Comparison of ENCODE assay signal across 8 cellular contexts in genomic region chr2:72859831-72860262, GRCh38. TPM values are rescaled to one million over a fixed set of nuclear protein-coding genes. Genes with fewer than 3 reads are reported as not detected.
DNase-seq lines count a peak whose midpoint lies in the region; ATAC-seq and TF ChIP-seq lines count a peak whose summit lies in the region.

No MANE protein-coding gene starts in this region.

- no peak overlapping the region for H3K18ac ChIP-seq in IMR-90 (ENCODE audit: low read depth, low read length)

- H3K9ac ChIP-seq in IMR-90 (ENCODE audit: low read depth, low read length) = no peak overlapping the region

- dilution Hi-C loops in IMR-90 (cut with HindIII; ENCODE audit: low sequenced_read_pairs, unreplicated experiment) = no loop called here

- no peaks in the 10 kb centered on the region for H3K36me3 Mint-ChIP-seq in CD4-positive, alpha-beta T cell (ENCODE audit: low read depth)
- H3K36me3 Mint-ChIP-seq in activated T-helper 17 cell treated with anti-CD3 and anti-CD28 coated beads, Interleukin-2, amount 50 U/mL, for 72 hours (ENCODE audit: low read depth) = no peaks in the 10 kb centered on the region

- H3K4me3 Mint-ChIP-seq in CD4-positive, alpha-beta T cell = no peak overlapping the region
- H3K4me3 Mint-ChIP-seq in activated T-helper 17 cell treated with anti-CD3 and anti-CD28 coated beads, Interleukin-2, amount 50 U/mL, for 72 hours = no peak overlapping the region

- no peak overlapping the region for H3K56ac ChIP-seq in IMR-90 (ENCODE audit: extremely low read depth, insufficient read depth, low read length)

- H3K27ac ChIP-seq in CD4-positive, alpha-beta T cell (ENCODE audit: low read depth, low read length) = no peak overlapping the region
- no peak overlapping the region for H3K27ac ChIP-seq in IMR-90 (ENCODE audit: insufficient read depth, low read length)

- intact Hi-C loops in CD4-positive, alpha-beta T cell (cut with DNase I, micrococcal nuclease) = loop anchor here (1.0 to 10.0 kb wide), 3 partner anchors 89 to 1315 kb away; no protein-coding TSS in a partner anchor
- intact Hi-C loops in IMR-90 (cut with micrococcal nuclease) (loop anchor here (1.0 to 10.0 kb wide), 2 partner anchors 89 to 255 kb away; no protein-coding TSS in a partner anchor), posterior cingulate gyrus (cut with DNase I) (loop anchor here (1.0 to 5.0 kb wide), 2 partner anchors 89 to 253 kb away; no protein-coding TSS in a partner anchor)

- H4K91ac ChIP-seq in IMR-90 (ENCODE audit: insufficient read depth, low read depth, low read length) = no peak overlapping the region

- no peaks in the 10 kb centered on the region for H3K9me3 Mint-ChIP-seq in CD4-positive, alpha-beta T cell
- no peaks in the 10 kb centered on the region for H3K9me3 Mint-ChIP-seq in activated T-helper 17 cell treated with anti-CD3 and anti-CD28 coated beads, Interleukin-2, amount 50 U/mL, for 72 hours

- no peaks in the 10 kb centered on the region for H3K9me3 ChIP-seq in CD4-positive, alpha-beta T cell (ENCODE audit: control insufficient read depth, low read length)
- no peaks in the 10 kb centered on the region; the same call in 1 of the 2 replicates for H3K9me3 ChIP-seq in IMR-90 (ENCODE audit: control insufficient read depth, insufficient read depth, low read length)

- no peak overlapping the region for H2AFZ ChIP-seq in IMR-90 (replicated peaks; ENCODE audit: low read length, poor library complexity)

- H3K79me1 ChIP-seq in IMR-90 (ENCODE audit: low read depth in 1 of 2, low read length in 2 of 2) = no peaks in the 10 kb centered on the region

- peak; percentile 40 to 55 (median 46) for DNase-seq in CD4-positive, alpha-beta T cell
- DNase-seq in IMR-90 (peak; percentile 52), RPMI7951 (ENCODE audit: low read depth) (peak; percentile 56), foreskin melanocyte (peak; percentile 27), posterior cingulate gyrus (peak in 7 of 10 donors; percentile 20 to 88 (median 67))

- H2BK15ac ChIP-seq in IMR-90 (ENCODE audit: low read depth, low read length) = no peak overlapping the region

- ATAC-seq in CD4-positive, alpha-beta T cell (ENCODE audit: poor library complexity) = peak; percentile 71
- ATAC-seq in GM19372 (IDR thresholded peaks at IDR 0.05; ENCODE audit: low read depth, unreplicated experiment) (peak; percentile 64), IMR-90 (ENCODE audit: low read depth) (peak; percentile 66), HG03135 (IDR thresholded peaks at IDR 0.05; ENCODE audit: unreplicated experiment) (no peak)
- peak; percentile 58 for ATAC-seq in activated T-helper 17 cell treated with anti-CD3 and anti-CD28 coated beads, Interleukin-2, amount 50 U/mL, for 72 hours (replicated peaks)

- WGBS in IMR-90 (ENCODE audit: extremely low coverage in 2 of 2, insufficient read length in 1 of 2), 2 experiments = 20% methylated on average over 1 of the region's 3 CpGs; no CpG with 5 or more reads in 1 of the 2 experiments

- H3K9me1 ChIP-seq in IMR-90 (ENCODE audit: insufficient read depth, low read length) = no peaks in the 10 kb centered on the region

- no peak overlapping the region for H3K27ac Mint-ChIP-seq in CD4-positive, alpha-beta T cell
- no peak overlapping the region for H3K27ac Mint-ChIP-seq in activated T-helper 17 cell treated with anti-CD3 and anti-CD28 coated beads, Interleukin-2, amount 50 U/mL, for 72 hours

- H3K4me1 ChIP-seq in IMR-90 (ENCODE audit: control insufficient read depth, insufficient read depth, low read length) = no peaks in the 10 kb centered on the region

- H2AK9ac ChIP-seq in IMR-90 (replicated peaks; ENCODE audit: low read depth, low read length, poor library complexity) = no peak overlapping the region

- peaks cover 74% of the 10 kb centered on the region for H3K27me3 Mint-ChIP-seq in CD4-positive, alpha-beta T cell
- peaks cover 42% of the 10 kb centered on the region for H3K27me3 Mint-ChIP-seq in activated T-helper 17 cell treated with anti-CD3 and anti-CD28 coated beads, Interleukin-2, amount 50 U/mL, for 72 hours

- H4K8ac ChIP-seq in IMR-90 (ENCODE audit: low read depth in 2 of 2, low read length in 2 of 2) = no peak overlapping the region

- in situ Hi-C loops in IMR-90 (cut with MboI; ENCODE audit: low sequenced_read_pairs) = no loop called here

- POLR2A ChIA-PET in CD4-positive, alpha-beta T cell (lab: Charles Lee) = no interaction called here
- POLR2A ChIA-PET in IMR-90 (lab: Charles Lee; ENCODE audit: unreplicated experiment) = interaction anchor here (0.7 kb wide), 1 partner anchor 139 kb away, joined by 7 read pairs; no protein-coding TSS in a partner anchor

- no peak for TF ChIP-seq POLR2A in IMR-90 (IDR thresholded peaks at IDR 0.05; ENCODE audit: low read depth, low read length)

- no peaks in the 10 kb centered on the region for H3K36me3 ChIP-seq in IMR-90 (ENCODE audit: control insufficient read depth, insufficient read depth, low read length)

- no peak overlapping the region for H3K4me3 ChIP-seq in IMR-90 (ENCODE audit: insufficient read depth, low read depth, low read length)

- no peak overlapping the region for H2BK5ac ChIP-seq in IMR-90 (ENCODE audit: low read depth, low read length, poor library complexity, severe bottlenecking)

- no peak overlapping the region for H3K4me2 ChIP-seq in IMR-90 (ENCODE audit: low read depth, low read length)

- BruUV-seq in IMR-90 (replicated peaks; lab: Mats Ljungman, UMichigan) = no TSS peak

- CTCF ChIA-PET in CD4-positive, alpha-beta T cell (lab: Charles Lee) = interaction anchor here (0.6 to 1.7 kb wide), 9 partner anchors 12 to 424 kb away, joined by 3 to 11 read pairs (median 4); no protein-coding TSS in a partner anchor
- CTCF ChIA-PET in IMR-90 (lab: Yijun Ruan, JAX) = interaction anchor here (0.6 to 1.5 kb wide), 13 partner anchors 10 to 976 kb away, joined by 3 to 7 read pairs (median 3); no protein-coding TSS in a partner anchor

- no peak overlapping the region for H2AK5ac ChIP-seq in IMR-90 (ENCODE audit: low read depth, low read length)

- H3K4me1 Mint-ChIP-seq in CD4-positive, alpha-beta T cell (ENCODE audit: low read depth) = peaks cover 6% of the 10 kb centered on the region
- peaks cover 7% of the 10 kb centered on the region for H3K4me1 Mint-ChIP-seq in activated T-helper 17 cell treated with anti-CD3 and anti-CD28 coated beads, Interleukin-2, amount 50 U/mL, for 72 hours

- no peak overlapping the region for H3K23ac ChIP-seq in IMR-90 (ENCODE audit: low read depth, low read length)

- no peaks in the 10 kb centered on the region; the same call in 1 of the 2 replicates for H4K20me1 ChIP-seq in IMR-90 (ENCODE audit: insufficient read depth, low read length)

- TF ChIP-seq RAD21 in IMR-90 (IDR thresholded peaks at IDR 0.05; ENCODE audit: low read length) = peak; percentile 73

- H2BK20ac ChIP-seq in IMR-90 (ENCODE audit: low read depth, low read length) = no peak overlapping the region

- peaks cover 53% of the 10 kb centered on the region for H3K27me3 ChIP-seq in CD4-positive, alpha-beta T cell (ENCODE audit: control insufficient read depth, insufficient read depth, low read length)
- peaks cover 26% of the 10 kb centered on the region for H3K27me3 ChIP-seq in IMR-90 (ENCODE audit: control insufficient read depth, insufficient read depth, low read length)

- TF ChIP-seq CTCF in CD4-positive, alpha-beta T cell (IDR thresholded peaks at IDR 0.05) = peak; percentile 67
- peak; percentile 67 for TF ChIP-seq CTCF in IMR-90 (conservative IDR thresholded peaks at IDR 0.05; ENCODE audit: low read depth, low read length)

- H4K5ac ChIP-seq in IMR-90 (ENCODE audit: low read depth, low read length) = no peak overlapping the region

- no peak overlapping the region for H2BK120ac ChIP-seq in IMR-90 (ENCODE audit: low read depth, low read length)

- H3K4ac ChIP-seq in IMR-90 (ENCODE audit: low read depth, low read length) = no peak overlapping the region

- H3K14ac ChIP-seq in IMR-90 (replicated peaks; ENCODE audit: low read depth, low read length) = no peak overlapping the region

TF ChIP-seq in IMR-90, 13 proteins besides CTCF, POLR2A, EP300 and RAD21 (continues in another document):
- TF ChIP-seq USF2 (IDR thresholded peaks at IDR 0.05; ENCODE audit: low read depth, low read length) = no peak
- no peak for TF ChIP-seq MAZ (IDR thresholded peaks at IDR 0.05; ENCODE audit: borderline replicate concordance, low read depth, low read length)
- TF ChIP-seq RCOR1 (IDR thresholded peaks at IDR 0.05; ENCODE audit: insufficient replicate concordance, low read length) = no peak
- TF ChIP-seq CHD1 (IDR thresholded peaks at IDR 0.05; ENCODE audit: low read depth, low read length) = no peak
- no peak for TF ChIP-seq CEBPB (IDR thresholded peaks at IDR 0.05; ENCODE audit: low read depth, low read length)

RNA-seq across cellular contexts. Expression of gene SPR, which starts 27.4 kb away (rescaled TPM):
- total RNA-seq in CD4-positive, alpha-beta T cell = not detected
- 15.8 and 17.4 TPM in 2 replicates for total RNA-seq in IMR-90 (2012; rRNA removed)
- 14.3 and 14.9 TPM in 2 replicates for polyA plus RNA-seq in IMR-90 (2012; rRNA removed)
- polyA plus RNA-seq in IMR-90 (2012; cell fraction: cytosol; rRNA removed) = 17.3 and 23.3 TPM in 2 replicates
- polyA plus RNA-seq in IMR-90 (2012; cell fraction: nucleus; rRNA removed; ENCODE audit: low replicate concordance) = 4.1 and 5.8 TPM in 2 replicates
- total RNA-seq in RPMI7951 (2014; rRNA removed; shearing (Covaris generic)) = 26.6 and 30.7 TPM in 2 replicates
- 10 to 100 TPM in 1 of 2 donors, 1 to 10 TPM in 1; 5.2 to 12.9 TPM for total RNA-seq in activated T-helper 17 cell treated with anti-CD3 and anti-CD28 coated beads, Interleukin-2, amount 50 U/mL, for 72 hours

RNA-seq across cellular contexts. Expression of gene EXOC6B, which starts 34.0 kb away (rescaled TPM):
- 10 to 100 TPM; 16.9 to 17.5 TPM for total RNA-seq in CD4-positive, alpha-beta T cell
- total RNA-seq in IMR-90 (2012; rRNA removed) = 29.4 and 29.7 TPM in 2 replicates
- polyA plus RNA-seq in IMR-90 (2012; rRNA removed) = 9.0 and 10.2 TPM in 2 replicates
- polyA plus RNA-seq in IMR-90 (2012; cell fraction: cytosol; rRNA removed) = 4.8 and 12.8 TPM in 2 replicates
- 10.8 and 17.1 TPM in 2 replicates for polyA plus RNA-seq in IMR-90 (2012; cell fraction: nucleus; rRNA removed; ENCODE audit: low replicate concordance)
- total RNA-seq in RPMI7951 (2014; rRNA removed; shearing (Covaris generic)) = 9.7 and 9.9 TPM in 2 replicates
- total RNA-seq in activated T-helper 17 cell treated with anti-CD3 and anti-CD28 coated beads, Interleukin-2, amount 50 U/mL, for 72 hours = 10 to 100 TPM; 12.1 to 12.8 TPM

RNA-seq across cellular contexts. Expression of gene EMX1, which starts 57.5 kb away (rescaled TPM):
- total RNA-seq in CD4-positive, alpha-beta T cell = not detected
- not detected in 2 replicates for total RNA-seq in IMR-90 (2012; rRNA removed)
- polyA plus RNA-seq in IMR-90 (2012; rRNA removed) = not detected in 2 replicates
- polyA plus RNA-seq in IMR-90 (2012; cell fraction: cytosol; rRNA removed) = not detected in 2 replicates
- polyA plus RNA-seq in IMR-90 (2012; cell fraction: nucleus; rRNA removed; ENCODE audit: low replicate concordance) = not detected in 2 replicates
- not detected in 2 replicates for total RNA-seq in RPMI7951 (2014; rRNA removed; shearing (Covaris generic))
- total RNA-seq in activated T-helper 17 cell treated with anti-CD3 and anti-CD28 coated beads, Interleukin-2, amount 50 U/mL, for 72 hours = not detected

Comparison
In these comparisons a context has a peak if more than half of its experiments do, and no peak if none do; other contexts are left out.
1. RNA of gene SPR, which starts 27.4 kb away (total RNA-seq): 26.6 to 30.7 TPM in RPMI7951, 15.8 to 17.4 TPM in IMR-90 and 5.2 to 12.9 TPM in activated T-helper 17 cell treated with anti-CD3 and anti-CD28 coated beads, Interleukin-2, amount 50 U/mL, for 72 hours; not detected in CD4-positive, alpha-beta T cell; every median in the first group is over 4 times any median in the second.
2. Peak in every context shown above with its lines, with median percentiles within 50 percentile points of each other: DNase-seq.